In the genomic region with DNA sequence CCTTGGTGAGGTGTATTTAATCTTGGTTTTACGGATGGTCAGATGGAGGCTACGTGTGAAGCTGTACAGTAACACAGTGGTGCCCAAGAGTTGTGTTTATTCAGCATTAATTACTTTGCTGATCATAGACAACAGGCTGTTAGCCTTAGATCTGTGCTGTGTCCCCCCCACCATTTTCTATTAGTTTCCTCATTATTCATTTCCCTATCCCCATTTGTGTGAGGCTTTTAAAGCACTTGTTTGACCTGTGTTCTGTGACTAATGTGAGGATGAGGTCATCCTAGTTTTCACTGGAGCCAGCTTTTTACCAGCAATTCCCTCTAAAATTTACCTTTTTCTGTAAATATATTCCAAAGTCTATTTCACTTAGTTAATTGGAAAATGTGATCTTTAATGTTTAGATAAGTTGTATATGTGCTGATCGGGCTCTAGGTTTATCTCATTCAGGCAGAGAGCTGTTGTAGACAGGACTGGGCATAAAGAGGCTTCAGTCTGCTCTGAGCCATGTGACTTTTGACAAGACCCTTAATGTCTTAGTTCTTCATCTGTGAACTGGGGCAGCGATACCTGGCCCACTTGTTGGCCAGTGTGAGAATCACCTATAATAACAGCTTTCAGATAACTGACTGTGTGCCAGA, we compare ENCODE assay signal across 10 cellular contexts.
A peak's percentile ranks its signal among the peaks of the same experiment; 100 is the strongest.
DNase-seq lines count a peak whose midpoint lies in the region; ATAC-seq lines count a peak whose summit lies in the region.
"Had no signal": no experiment of that assay in that cellular context is flagged by ENCODE, and none has a peak within 500 bp of the region (broad histone marks: within the 10 kb centered on the region; RNA-seq: fewer than 3 reads in every experiment).

No MANE protein-coding gene starts in this region.

- DNase-seq in AG08395 (ENCODE audit: low spot score) (peak; percentile 39), HCEC 1CT (peak; percentile 38), astrocyte of the hippocampus (ENCODE audit: low read depth, low spot score) (peak; percentile 50), kidney tubule cell (ENCODE audit: low spot score) (peak; percentile 60), NCI-H146 treated with DMSO at 0.1 percent for 48 hours (lab: John Stamatoyannopoulos, UW; ENCODE audit: unreplicated experiment) (no peak), germinal center (ENCODE audit: low spot score) (no peak)
- DNase-seq: head of caudate nucleus, midbrain had no signal

- ATAC-seq in HG03520 (IDR thresholded peaks at IDR 0.05; ENCODE audit: unreplicated experiment): no peak
- no peak for ATAC-seq in GM21526 (IDR thresholded peaks at IDR 0.05; ENCODE audit: low FRiP score, unreplicated experiment)

Comparison
In these comparisons a context has a peak if more than half of its experiments do, and no peak if none do; other contexts are left out.
1. DNase-seq: peak in AG08395 (single experiment), HCEC 1CT (single experiment), astrocyte of the hippocampus (single experiment) and kidney tubule cell (single experiment); none in NCI-H146 treated with DMSO at 0.1 percent for 48 hours (single experiment) and germinal center (single experiment).